Comparison of ENCODE assay signal across 8 cellular contexts in the genomic region with DNA sequence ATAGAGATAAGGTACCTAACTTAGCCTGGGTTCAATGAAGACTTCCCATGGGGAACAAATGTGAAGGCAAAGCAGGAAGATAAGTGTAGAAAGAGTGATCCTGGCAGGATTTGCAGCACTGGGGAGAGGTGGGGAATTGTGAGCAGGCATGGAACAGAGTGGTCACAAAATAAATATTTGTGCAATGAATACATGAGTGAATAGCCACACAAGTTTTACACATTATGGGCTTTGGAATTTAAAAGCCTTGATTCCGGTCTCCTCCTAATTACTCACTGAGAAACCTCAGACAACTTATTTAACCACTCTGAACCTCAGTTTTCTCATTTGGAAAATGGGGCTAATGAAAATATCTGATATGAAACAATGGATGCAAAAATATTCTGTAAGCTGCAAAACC.
"Had no signal": no experiment of that assay in that cellular context is flagged by ENCODE, and none has a peak within 500 bp of the region (broad histone marks: within the 10 kb centered on the region; RNA-seq: fewer than 3 reads in every experiment).

No MANE protein-coding gene starts in this region.

- DNase-seq: GOT3, H7, H9, HCEC 1CT, HFFc6 had no signal

- H3K4me3 ChIP-seq: GM23338, HAP-1 had no signal

- H3K4me2 ChIP-seq: GM23338 had no signal

- H3K4me1 ChIP-seq: HAP-1 had no signal

- ATAC-seq: GM23338, HCT116 had no signal

- H2AFZ ChIP-seq: GM23338 had no signal

- H3K36me3 ChIP-seq: HAP-1 had no signal

- H3K9me3 ChIP-seq: HAP-1 had no signal
